ENCODE assay signal across 20 cellular contexts in the genomic region with DNA sequence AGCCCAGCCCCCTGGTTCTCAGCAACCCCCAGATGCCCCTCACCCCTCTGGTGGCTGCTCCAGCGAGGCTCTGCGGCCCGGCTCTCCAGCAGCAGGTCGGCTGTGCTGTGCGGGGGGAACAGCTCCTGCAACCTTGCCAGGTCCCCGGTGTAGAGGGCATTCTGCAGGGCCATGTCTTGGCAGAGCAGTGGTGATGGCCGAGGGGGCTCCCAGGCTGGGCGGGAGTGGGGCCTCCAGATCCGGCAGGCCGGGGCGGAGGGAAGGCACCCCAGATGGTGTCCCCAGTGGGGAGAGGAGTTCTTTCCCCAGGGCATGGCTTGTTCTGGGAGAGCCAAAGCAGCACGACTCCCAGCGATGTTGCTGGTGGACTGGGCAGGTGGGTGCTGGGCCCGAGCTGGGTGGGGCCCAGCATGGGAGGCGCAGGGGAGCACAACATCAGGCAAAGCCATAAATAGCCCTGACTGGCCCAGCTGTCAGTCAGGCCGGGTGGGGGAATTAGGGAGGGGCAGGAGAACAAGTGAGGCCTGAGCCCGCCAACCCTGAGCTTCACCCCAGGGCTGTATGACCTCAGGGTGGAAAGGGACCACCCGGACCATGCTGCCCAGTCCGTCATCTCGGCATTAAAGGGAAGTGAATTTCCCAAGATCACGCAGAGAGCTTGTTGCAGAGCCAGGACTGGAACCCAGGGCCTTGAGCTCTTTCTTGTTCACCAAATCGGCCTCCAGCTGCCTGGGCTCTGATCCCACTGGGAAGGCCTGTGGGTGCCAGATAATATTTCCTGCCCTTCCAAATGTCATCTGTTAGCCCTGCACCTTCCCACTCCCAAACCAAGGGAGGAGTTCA. TPM values are rescaled to one million over a fixed set of nuclear protein-coding genes. Genes with fewer than 3 reads are reported as not detected.
DNase-seq lines count a peak whose midpoint lies in the region; ATAC-seq and TF ChIP-seq lines count a peak whose summit lies in the region.
"Had no signal": no experiment of that assay in that cellular context is flagged by ENCODE, and none has a peak within 500 bp of the region (broad histone marks: within the 10 kb centered on the region; RNA-seq: fewer than 3 reads in every experiment).

No MANE protein-coding gene starts in this region.

- no peak overlapping the region for H4K91ac ChIP-seq in neuronal stem cell (ENCODE audit: low read depth, low read length, poor library complexity)

- peak; percentile 79 to 81 for ATAC-seq in left cardiac atrium
- no peak for ATAC-seq in upper lobe of right lung

- BruUV-seq in MCF 10A (replicated peaks; lab: Mats Ljungman, UMichigan) = no TSS peak

- H3K27ac ChIP-seq in neuronal stem cell (replicated peaks; ENCODE audit: low read length) (no peak overlapping the region), upper lobe of right lung (no peak overlapping the region), colonic mucosa (no peak overlapping the region)
- H3K27ac ChIP-seq: 22Rv1 had no signal

- WGBS in neuronal stem cell (ENCODE audit: extremely low coverage in 2 of 2, insufficient read length in 2 of 2, insufficient replicate concordance in 1 of 2), 2 donors = no CpG with 5 or more reads among the region's 22 CpGs

- H3K36me3 Mint-ChIP-seq in MCF 10A (ENCODE audit: insufficient read depth, unreplicated experiment) (peaks cover 6% of the 10 kb centered on the region), progenitor cell of endocrine pancreas (ENCODE audit: insufficient read depth) (no peaks in the 10 kb centered on the region)
- H3K36me3 Mint-ChIP-seq: CD8-positive, alpha-beta memory T cell had no signal

- POLR2A ChIA-PET in MCF 10A (lab: Yijun Ruan, JAX) = interaction anchor here (0.6 to 0.7 kb wide), 2 partner anchors 27 to 66 kb away, joined by 3 to 4 read pairs; no protein-coding TSS in a partner anchor

- CTCF ChIA-PET in MCF 10A (lab: Yijun Ruan, JAX) = interaction anchor here (1.0 to 1.4 kb wide), 2 partner anchors 14 to 32 kb away, joined by 3 to 4 read pairs; no protein-coding TSS in a partner anchor

- H3K27me3 Mint-ChIP-seq in MCF 10A (ENCODE audit: insufficient read depth, unreplicated experiment) (peaks cover 43% of the 10 kb centered on the region), progenitor cell of endocrine pancreas (peaks cover 29% of the 10 kb centered on the region)

- TF ChIP-seq CTCF in upper lobe of right lung (IDR thresholded peaks at IDR 0.05) = no peak
- no peak for TF ChIP-seq CTCF in MCF 10A (IDR thresholded peaks at IDR 0.05; ENCODE audit: unreplicated experiment)
- TF ChIP-seq CTCF in progenitor cell of endocrine pancreas (IDR thresholded peaks at IDR 0.05; ENCODE audit: unreplicated experiment) = no peak
- TF ChIP-seq CTCF in colonic mucosa (IDR thresholded peaks at IDR 0.05) = no peak

- H3K4me1 ChIP-seq in neuronal stem cell (ENCODE audit: control insufficient read depth in 2 of 2, insufficient read depth in 1 of 2, low read depth in 1 of 2, low read length in 2 of 2) = no peaks in the 10 kb centered on the region
- no peaks in the 10 kb centered on the region for H3K4me1 ChIP-seq in upper lobe of right lung
- no peaks in the 10 kb centered on the region for H3K4me1 ChIP-seq in colonic mucosa

- H3K4me3 Mint-ChIP-seq in MCF 10A (ENCODE audit: unreplicated experiment) (no peak overlapping the region), progenitor cell of endocrine pancreas (ENCODE audit: low read depth) (no peak overlapping the region)
- H3K4me3 Mint-ChIP-seq: CD8-positive, alpha-beta memory T cell had no signal

- no peak overlapping the region for H2BK120ac ChIP-seq in neuronal stem cell (ENCODE audit: low read depth, low read length)

- no peak overlapping the region for H3K9ac ChIP-seq in neuronal stem cell (ENCODE audit: low read depth, low read length, poor library complexity)
- H3K9ac ChIP-seq in colonic mucosa (ENCODE audit: low read depth in 2 of 2, low read length in 2 of 2) = no peak overlapping the region

- peaks cover 0 to 60% (median 0%) of the 10 kb centered on the region in 3 experiments for H3K27me3 ChIP-seq in neuronal stem cell (ENCODE audit: control insufficient read depth in 3 of 3, insufficient read depth in 3 of 3, low read depth in 1 of 3, low read length in 3 of 3)
- H3K27me3 ChIP-seq in upper lobe of right lung = no peaks in the 10 kb centered on the region
- H3K27me3 ChIP-seq in colonic mucosa = no peaks in the 10 kb centered on the region

- no peak overlapping the region for H3K4ac ChIP-seq in neuronal stem cell (ENCODE audit: low read length)

- no peak overlapping the region for H3K4me2 ChIP-seq in neuronal stem cell (ENCODE audit: insufficient read depth, low read length, poor library complexity, severe bottlenecking)

- no peak overlapping the region for H2AFZ ChIP-seq in neuronal stem cell (ENCODE audit: low read length)

- no peak overlapping the region for H2BK12ac ChIP-seq in neuronal stem cell (ENCODE audit: low read length)

- peaks cover 1% of the 10 kb centered on the region for H3K79me1 ChIP-seq in neuronal stem cell (ENCODE audit: low read depth, low read length)

- no peak overlapping the region for H3K14ac ChIP-seq in neuronal stem cell (ENCODE audit: low read length)

- peak overlapping the region; percentile 57 for H4K8ac ChIP-seq in neuronal stem cell (ENCODE audit: low read depth, low read length)

- H3K4me1 Mint-ChIP-seq in MCF 10A (ENCODE audit: insufficient read depth, unreplicated experiment) = no peaks in the 10 kb centered on the region
- no peaks in the 10 kb centered on the region for H3K4me1 Mint-ChIP-seq in progenitor cell of endocrine pancreas (ENCODE audit: low read depth)
- H3K4me1 Mint-ChIP-seq: CD8-positive, alpha-beta memory T cell had no signal

- H2AK5ac ChIP-seq in neuronal stem cell (ENCODE audit: low read depth, low read length) = no peak overlapping the region

- H3K9me3 Mint-ChIP-seq in MCF 10A (ENCODE audit: unreplicated experiment) = no peaks in the 10 kb centered on the region
- H3K9me3 Mint-ChIP-seq in progenitor cell of endocrine pancreas (ENCODE audit: low read depth) = no peaks in the 10 kb centered on the region
- H3K9me3 Mint-ChIP-seq: CD8-positive, alpha-beta memory T cell had no signal

- H3K18ac ChIP-seq in neuronal stem cell (ENCODE audit: low read length) = peak overlapping the region; percentile 58

- intact Hi-C loops in left cardiac atrium (cut with DNase I) = no loop called here
- intact Hi-C loops in upper lobe of right lung (cut with DNase I) = no loop called here
- intact Hi-C loops in MCF 10A (cut with micrococcal nuclease) = no loop called here
- intact Hi-C loops in colonic mucosa (cut with DNase I) = no loop called here

- H2BK5ac ChIP-seq in neuronal stem cell (ENCODE audit: low read length) = peak overlapping the region; percentile 72

- H3K27ac Mint-ChIP-seq in MCF 10A (ENCODE audit: low read depth, unreplicated experiment) = no peak overlapping the region
- no peak overlapping the region for H3K27ac Mint-ChIP-seq in progenitor cell of endocrine pancreas
- H3K27ac Mint-ChIP-seq: CD8-positive, alpha-beta memory T cell had no signal

- DNase-seq in NCI-H82 (lab: John Stamatoyannopoulos, UW) (peak; percentile 36), NCI-H82 treated with DMSO at 0.1 percent for 48 hours (lab: John Stamatoyannopoulos, UW; ENCODE audit: unreplicated experiment) (no peak), left cardiac atrium (no peak), neuronal stem cell (ENCODE audit: low spot score) (no peak), upper lobe of right lung (peak; percentile 60), MCF 10A (ENCODE audit: unreplicated experiment) (no peak), progenitor cell of endocrine pancreas (ENCODE audit: low spot score, unreplicated experiment) (no peak), colonic mucosa (no peak)
- DNase-seq: CD8-positive, alpha-beta memory T cell; DMS79; Karpas-422; NCI-H1105; NCI-H1694 treated with DMSO at 0.1 percent for 48 hours; NCI-H2107; NCI-H226; NCI-H526; OCI-M1 had no signal

- H3K36me3 ChIP-seq in neuronal stem cell (replicated peaks in 1 of 2; ENCODE audit: control insufficient read depth in 2 of 2, insufficient read depth in 2 of 2, low read length in 2 of 2) = no peaks in the 10 kb centered on the region
- H3K36me3 ChIP-seq in upper lobe of right lung = no peaks in the 10 kb centered on the region
- H3K36me3 ChIP-seq in colonic mucosa = no peaks in the 10 kb centered on the region

- H2BK15ac ChIP-seq in neuronal stem cell (ENCODE audit: low read length) = peak overlapping the region; percentile 83

- peak overlapping the region; percentile 89 for H3K23ac ChIP-seq in neuronal stem cell (ENCODE audit: low read depth, low read length, poor library complexity)

- H3K4me3 ChIP-seq in neuronal stem cell (ENCODE audit: low read length in 2 of 2) = no peak overlapping the region
- no peak overlapping the region for H3K4me3 ChIP-seq in upper lobe of right lung
- H3K4me3 ChIP-seq in colonic mucosa = no peak overlapping the region

- H3K9me3 ChIP-seq in neuronal stem cell (replicated peaks in 1 of 2; ENCODE audit: control insufficient read depth in 2 of 2, insufficient read depth in 1 of 2, low read depth in 1 of 2, low read length in 2 of 2) = no peaks in the 10 kb centered on the region
- H3K9me3 ChIP-seq in upper lobe of right lung = no peaks in the 10 kb centered on the region
- H3K9me3 ChIP-seq in colonic mucosa = no peaks in the 10 kb centered on the region

RNA-seq across cellular contexts. Expression of gene ASB10, which starts 0.6 kb away (rescaled TPM):
- total RNA-seq in left cardiac atrium (10 to 100 TPM in 1 of 2 donors, 1 to 10 TPM in 1; 8.2 to 12.8 TPM), upper lobe of right lung (not detected), MCF 10A (2022) (not detected in 2 replicates), progenitor cell of endocrine pancreas (not detected in 2 replicates), colonic mucosa (not detected)
- not detected for polyA plus RNA-seq in neuronal stem cell (2013, experiment 1 of 2)
- not detected for polyA plus RNA-seq in neuronal stem cell (2013, experiment 2 of 2)
- total RNA-seq: CD8-positive, alpha-beta memory T cell; RPMI7951 had no signal
- polyA plus RNA-seq: BJ; CD8-positive, alpha-beta memory T cell had no signal

RNA-seq across cellular contexts. Expression of gene GBX1, which starts 20.1 kb away (rescaled TPM):
- total RNA-seq in left cardiac atrium (under 1 TPM in 1 of 2 donors, not detected in 1; 0.56 TPM), upper lobe of right lung (not detected), MCF 10A (2022) (not detected in 2 replicates), progenitor cell of endocrine pancreas (2.0 and 2.1 TPM in 2 replicates), colonic mucosa (not detected)
- polyA plus RNA-seq in neuronal stem cell (2013, experiment 1 of 2) = 0.10 TPM
- polyA plus RNA-seq in neuronal stem cell (2013, experiment 2 of 2) = 0.07 TPM
- total RNA-seq: CD8-positive, alpha-beta memory T cell; RPMI7951 had no signal
- polyA plus RNA-seq: BJ; CD8-positive, alpha-beta memory T cell had no signal

RNA-seq across cellular contexts. Expression of gene H2BK1, which starts 22.7 kb away (rescaled TPM):
- total RNA-seq in left cardiac atrium (not detected), upper lobe of right lung (not detected), MCF 10A (2022) (not detected in 2 replicates), progenitor cell of endocrine pancreas (not detected in 2 replicates), colonic mucosa (not detected)
- not detected for polyA plus RNA-seq in neuronal stem cell (2013, experiment 1 of 2)
- not detected for polyA plus RNA-seq in neuronal stem cell (2013, experiment 2 of 2)
- total RNA-seq: RPMI7951 had no signal
- polyA plus RNA-seq: BJ; CD8-positive, alpha-beta memory T cell had no signal

RNA-seq across cellular contexts. Expression of gene ABCF2, which starts 39.4 kb away (rescaled TPM):
- total RNA-seq in left cardiac atrium (10 to 100 TPM; 21.4 to 33.6 TPM), upper lobe of right lung (26.3 TPM), MCF 10A (2022) (47.3 and 72.4 TPM in 2 replicates), progenitor cell of endocrine pancreas (48.7 and 55.1 TPM in 2 replicates), colonic mucosa (10 to 100 TPM; 25.6 to 38.3 TPM)
- 19.4 TPM for polyA plus RNA-seq in neuronal stem cell (2013, experiment 1 of 2)
- polyA plus RNA-seq in neuronal stem cell (2013, experiment 2 of 2) = 19.4 TPM

RNA-seq across cellular contexts. Expression of gene CHPF2, which starts 44.7 kb away (rescaled TPM):
- total RNA-seq in left cardiac atrium = 10 to 100 TPM; 15.0 to 34.5 TPM
- 8.2 TPM for polyA plus RNA-seq in neuronal stem cell (2013, experiment 1 of 2)
- 8.7 TPM for polyA plus RNA-seq in neuronal stem cell (2013, experiment 2 of 2)
- 37.2 TPM for total RNA-seq in upper lobe of right lung
- total RNA-seq in MCF 10A (2022) = 28.2 and 33.8 TPM in 2 replicates
- 41.4 and 42.2 TPM in 2 replicates for total RNA-seq in progenitor cell of endocrine pancreas
- 10 to 100 TPM; 36.2 to 42.7 TPM for total RNA-seq in colonic mucosa

Comparison
In these comparisons a context has a peak if more than half of its experiments do, and no peak if none do; other contexts are left out.
1. DNase-seq: peak in NCI-H82 (single experiment) and upper lobe of right lung (single experiment); none in NCI-H82 treated with DMSO at 0.1 percent for 48 hours (single experiment), left cardiac atrium (single experiment), neuronal stem cell (single experiment), MCF 10A (single experiment), progenitor cell of endocrine pancreas (single experiment) and colonic mucosa (single experiment).